In the genomic region with DNA sequence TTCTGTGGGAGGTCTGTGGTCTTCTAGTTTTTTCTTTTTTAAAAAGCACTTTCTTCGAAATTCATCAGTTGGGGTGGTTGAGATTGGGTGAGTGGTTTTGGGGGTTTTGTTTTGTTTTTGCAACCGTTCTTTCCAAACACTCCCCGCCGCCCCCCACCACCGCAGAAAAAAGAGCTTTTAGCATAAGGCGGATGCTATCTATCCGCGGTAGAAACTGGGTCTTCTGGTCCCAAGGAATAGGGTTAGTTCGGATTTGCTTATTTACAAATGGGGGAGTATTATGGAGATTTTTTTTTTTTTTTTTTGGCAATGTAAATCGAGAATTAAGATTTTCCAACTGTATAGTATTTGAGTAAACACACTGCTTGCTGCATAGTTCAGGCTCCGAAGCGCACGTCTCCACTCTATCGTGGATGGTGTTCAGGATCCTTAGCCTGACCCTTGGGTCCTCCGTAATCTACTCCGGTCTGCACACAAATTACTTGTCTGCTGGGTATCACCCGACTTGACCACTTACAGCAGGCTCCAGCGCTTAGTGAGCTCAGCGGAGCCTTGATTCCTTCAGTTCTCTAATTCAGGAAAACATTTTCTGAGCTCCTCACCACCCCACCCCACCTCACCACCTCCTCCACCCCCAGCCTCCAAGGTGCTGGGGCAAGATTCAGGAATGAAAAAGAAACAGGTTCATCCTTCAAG, we compare ENCODE assay signal across 1 cellular context.
TF ChIP-seq lines count a peak whose summit lies in the region.

No MANE protein-coding gene starts in this region.

TF ChIP-seq in H1, 55 proteins besides CTCF, POLR2A, EP300 and RAD21:
- no peak for TF ChIP-seq TAF7 (optimal IDR thresholded peaks at IDR 0.05; ENCODE audit: borderline replicate concordance, low read depth, low read length)
- TF ChIP-seq, protein P1, sequence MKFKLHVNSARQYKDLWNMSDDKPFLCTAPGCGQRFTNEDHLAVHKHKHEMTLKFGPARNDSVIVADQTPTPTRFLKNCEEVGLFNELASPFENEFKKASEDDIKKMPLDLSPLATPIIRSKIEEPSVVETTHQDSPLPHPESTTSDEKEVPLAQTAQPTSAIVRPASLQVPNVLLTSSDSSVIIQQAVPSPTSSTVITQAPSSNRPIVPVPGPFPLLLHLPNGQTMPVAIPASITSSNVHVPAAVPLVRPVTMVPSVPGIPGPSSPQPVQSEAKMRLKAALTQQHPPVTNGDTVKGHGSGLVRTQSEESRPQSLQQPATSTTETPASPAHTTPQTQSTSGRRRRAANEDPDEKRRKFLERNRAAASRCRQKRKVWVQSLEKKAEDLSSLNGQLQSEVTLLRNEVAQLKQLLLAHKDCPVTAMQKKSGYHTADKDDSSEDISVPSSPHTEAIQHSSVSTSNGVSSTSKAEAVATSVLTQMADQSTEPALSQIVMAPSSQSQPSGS (IDR thresholded peaks at IDR 0.05; ENCODE audit: low read length), result no peak
- TF ChIP-seq BACH1 (IDR thresholded peaks at IDR 0.05; ENCODE audit: low read length), result no peak
- no peak for TF ChIP-seq CHD1 (IDR thresholded peaks at IDR 0.05; ENCODE audit: low read depth, low read length)
- TF ChIP-seq EZH2 (IDR thresholded peaks at IDR 0.05; ENCODE audit: low read depth, low read length, severe bottlenecking), result no peak
- no peak for TF ChIP-seq TBP (IDR thresholded peaks at IDR 0.05; ENCODE audit: low read depth, low read length)
- no peak for TF ChIP-seq SP1 (IDR thresholded peaks at IDR 0.05; ENCODE audit: low read depth, low read length)
- TF ChIP-seq, protein P2, sequence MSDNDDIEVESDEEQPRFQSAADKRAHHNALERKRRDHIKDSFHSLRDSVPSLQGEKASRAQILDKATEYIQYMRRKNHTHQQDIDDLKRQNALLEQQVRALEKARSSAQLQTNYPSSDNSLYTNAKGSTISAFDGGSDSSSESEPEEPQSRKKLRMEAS (IDR thresholded peaks at IDR 0.05), result no peak
